Comparison of ENCODE assay signal across 8 cellular contexts in the genomic region with DNA sequence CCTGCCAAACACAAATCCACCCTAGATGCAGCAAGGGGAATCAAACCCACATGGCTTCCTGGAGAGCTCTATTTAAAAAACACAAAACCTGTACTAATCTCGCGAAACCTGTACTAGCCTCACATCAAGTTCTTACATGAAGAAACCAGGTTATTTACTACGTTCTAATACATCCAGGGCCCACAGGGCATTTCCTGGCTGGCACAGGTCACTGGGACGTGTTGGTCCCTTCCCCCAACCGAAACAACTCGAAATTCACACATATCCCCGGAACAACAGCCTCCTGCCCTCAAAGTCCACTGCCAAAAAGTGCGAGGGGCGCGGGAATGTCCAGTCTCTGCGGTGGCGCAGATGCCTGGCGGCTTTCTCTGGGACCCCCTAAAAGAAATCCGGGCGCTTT.
A peak's percentile ranks its signal among the peaks of the same experiment; 100 is the strongest.
DNase-seq lines count a peak whose midpoint lies in the region; ATAC-seq and TF ChIP-seq lines count a peak whose summit lies in the region.

No MANE protein-coding gene starts in this region.

- no peaks in the 10 kb centered on the region for H3K27me3 ChIP-seq in mucosa of rectum (ENCODE audit: control insufficient read depth in 2 of 2, insufficient read depth in 2 of 2, low read length in 2 of 2)

- peak overlapping the region; percentile 90 to 91 for H3K9ac ChIP-seq in mucosa of rectum (ENCODE audit: low read depth in 1 of 2, low read length in 2 of 2)

- peak overlapping the region; percentile 92 to 97 for H3K27ac ChIP-seq in mucosa of rectum (ENCODE audit: low read depth in 2 of 2, low read length in 2 of 2)

- H3K27ac Mint-ChIP-seq in stimulated activated naive CD8-positive, alpha-beta T cell treated with anti-CD3 and anti-CD28 coated beads, Interleukin-15, Interleukin-2, amounts not matched to agents 100 ng/mL and 50 ng/mL, for 24 hours: no peak overlapping the region

- DNase-seq in stimulated activated naive CD8-positive, alpha-beta T cell treated with anti-CD3 and anti-CD28 coated beads, Interleukin-15, Interleukin-2, amounts not matched to agents 100 U/mL and 50 U/mL, for 24 hours: no peak
- DNase-seq in cardiac fibroblast (ENCODE audit: low read depth in 2 of 2): no peak
- no peak for DNase-seq in iPS-NIHi7 (ENCODE audit: extremely low spot score)
- DNase-seq in DMS79 (lab: John Stamatoyannopoulos, UW): no peak
- DNase-seq in RPMI8226: no peak

- peaks cover 20% of the 10 kb centered on the region for H3K4me1 Mint-ChIP-seq in stimulated activated naive CD8-positive, alpha-beta T cell treated with anti-CD3 and anti-CD28 coated beads, Interleukin-15, Interleukin-2, amounts not matched to agents 100 ng/mL and 50 ng/mL, for 24 hours (ENCODE audit: low read depth)

- H3K4me3 Mint-ChIP-seq in stimulated activated naive CD8-positive, alpha-beta T cell treated with anti-CD3 and anti-CD28 coated beads, Interleukin-15, Interleukin-2, amounts not matched to agents 100 ng/mL and 50 ng/mL, for 24 hours: peak overlapping the region; percentile 69

- no peak for ATAC-seq in stimulated activated naive CD8-positive, alpha-beta T cell treated with anti-CD3 and anti-CD28 coated beads, Interleukin-15, Interleukin-2, amounts not matched to agents 100 U/mL and 50 U/mL, for 24 hours
- no peak for ATAC-seq in HG03025 (IDR thresholded peaks at IDR 0.05; ENCODE audit: low FRiP score, unreplicated experiment)

- TF ChIP-seq CTCF in cardiac fibroblast (IDR thresholded peaks at IDR 0.05; ENCODE audit: low read depth, low read length): no peak

- no peaks in the 10 kb centered on the region for H3K36me3 ChIP-seq in mucosa of rectum (ENCODE audit: control insufficient read depth in 2 of 2, insufficient read depth in 2 of 2, low read length in 2 of 2)

- H3K9me3 Mint-ChIP-seq in stimulated activated naive CD8-positive, alpha-beta T cell treated with anti-CD3 and anti-CD28 coated beads, Interleukin-15, Interleukin-2, amounts not matched to agents 100 ng/mL and 50 ng/mL, for 24 hours: peaks cover 4% of the 10 kb centered on the region

- H3K4me3 ChIP-seq in cardiac fibroblast (replicated peaks in 1 of 2; ENCODE audit: low read depth in 2 of 2, low read length in 2 of 2): peak overlapping the region; percentile 60 to 67
- peak overlapping the region; percentile 88 to 89 for H3K4me3 ChIP-seq in mucosa of rectum (ENCODE audit: low read length in 2 of 2)

- H3K9me3 ChIP-seq in mucosa of rectum (ENCODE audit: control insufficient read depth in 2 of 2, low read length in 2 of 2): no peaks in the 10 kb centered on the region

- H3K4me1 ChIP-seq in mucosa of rectum (ENCODE audit: control insufficient read depth in 2 of 2, insufficient read depth in 2 of 2, low read length in 2 of 2): peaks cover 6 to 18% of the 10 kb centered on the region in 2 donors

- H3K36me3 Mint-ChIP-seq in stimulated activated naive CD8-positive, alpha-beta T cell treated with anti-CD3 and anti-CD28 coated beads, Interleukin-15, Interleukin-2, amounts not matched to agents 100 ng/mL and 50 ng/mL, for 24 hours (ENCODE audit: low read depth): peaks cover 4% of the 10 kb centered on the region

- H3K27me3 Mint-ChIP-seq in stimulated activated naive CD8-positive, alpha-beta T cell treated with anti-CD3 and anti-CD28 coated beads, Interleukin-15, Interleukin-2, amounts not matched to agents 100 ng/mL and 50 ng/mL, for 24 hours: peaks cover 75% of the 10 kb centered on the region
